8 cellular contexts compared by ENCODE assay signal in genomic region chr10:73771722-73772279, GRCh38. TPM values are rescaled to one million over a fixed set of nuclear protein-coding genes. Genes with fewer than 3 reads are reported as not detected.
DNase-seq lines count a peak whose midpoint lies in the region; ATAC-seq, FAIRE-seq and TF ChIP-seq lines count a peak whose summit lies in the region.

No MANE protein-coding gene starts in this region.

- BruUV-seq in HepG2 (replicated peaks; lab: Mats Ljungman, UMichigan) = TSS peak; percentile 62

- FAIRE-seq in HepG2 (lab: Jason Lieb, UNC) = no peak
- no peak for FAIRE-seq in GM12891 (lab: Jason Lieb, UNC)

- TF ChIP-seq POLR2A in HepG2 (IDR thresholded peaks at IDR 0.05; ENCODE audit: insufficient read depth in 1 of 2, low read depth in 2 of 2, low read length in 2 of 2) (no peak; a peak in 1 of 4 replicates), GM12891 (IDR thresholded peaks at IDR 0.05; ENCODE audit: low read depth, low read length) (no peak)

- WGBS in HepG2 (ENCODE audit: low lambda C conversion rate) = 68% methylated on average over 12 of the region's 17 CpGs

- DNase-seq in T-helper 1 cell = peak; percentile 63 to 84 (median 69)
- peak; percentile 91 for DNase-seq in cerebellum (ENCODE audit: low spot score)
- peak; percentile 27 for DNase-seq in HepG2 (ENCODE audit: low spot score)
- peak; percentile 75 for DNase-seq in stimulated activated CD4-positive, alpha-beta T cell treated with anti-CD3 and anti-CD28 coated beads, Interleukin-4, amount 100 ng/mL, for 24 hours
- no peak for DNase-seq in GM12891 (ENCODE audit: insufficient read length, low spot score)

- no peaks in the 10 kb centered on the region; a peak in 1 of 5 replicates for H3K27me3 ChIP-seq in HepG2 (ENCODE audit: control insufficient read depth in 1 of 2, insufficient read depth in 2 of 2, low read length in 2 of 2)

- peak overlapping the region; percentile 89 for H3K27ac ChIP-seq in C4-2B
- peak overlapping the region; percentile 77 for H3K27ac ChIP-seq in HepG2 (ENCODE audit: extremely low read length, insufficient read depth, low read length)

- intact Hi-C loops in HepG2 (cut with micrococcal nuclease; ENCODE audit: unreplicated experiment) = loop anchor here (5.0 kb wide), 1 partner anchor 106 kb away; no protein-coding TSS in a partner anchor

- no peak for TF ChIP-seq CTCF in C4-2B (conservative IDR thresholded peaks at IDR 0.05)
- no peak for TF ChIP-seq CTCF in HepG2 (CRISPR knock-in tag; IDR thresholded peaks at IDR 0.05)

- H3K9ac ChIP-seq in HepG2 (ENCODE audit: insufficient read depth, low read depth, low read length) = peak overlapping the region; percentile 80

- peaks cover 19 to 51% of the 10 kb centered on the region in 2 experiments for H3K36me3 ChIP-seq in HepG2 (replicated peaks in 1 of 2; ENCODE audit: control insufficient read depth in 1 of 2, insufficient read depth in 2 of 2, low read length in 2 of 2)

- TF ChIP-seq RAD21 in HepG2 (CRISPR knock-in tag; IDR thresholded peaks at IDR 0.05) = no peak

- CTCF ChIA-PET in HepG2 (lab: Yijun Ruan, JAX; ENCODE audit: low intra/inter-chr PET ratio, low total read pairs) = no interaction called here

- in situ Hi-C loops in HepG2 (cut with HindIII; ENCODE audit: extremely low pct_ligation_motif_present, low pct_unique_long_range_greater_than_20kb) = no loop called here

- H3K4me1 ChIP-seq in HepG2 (ENCODE audit: insufficient read depth, low read length) = peaks cover 22% of the 10 kb centered on the region

- peaks cover 36% of the 10 kb centered on the region for H3K79me2 ChIP-seq in HepG2 (ENCODE audit: insufficient read depth, low read length)

- peak; percentile 51 for ATAC-seq in GM19035 (IDR thresholded peaks at IDR 0.05; ENCODE audit: unreplicated experiment)
- peak; percentile 1 for ATAC-seq in HG03521 (IDR thresholded peaks at IDR 0.05; ENCODE audit: unreplicated experiment)
- ATAC-seq in HepG2 = peak; percentile 37

- H4K20me1 ChIP-seq in HepG2 (ENCODE audit: insufficient read depth, low read length) = peaks cover 7% of the 10 kb centered on the region; the same call in 1 of the 2 replicates

- peak overlapping the region; percentile 95 for H3K4me2 ChIP-seq in HepG2 (ENCODE audit: low read depth, low read length)

- no peaks in the 10 kb centered on the region for H3K9me3 ChIP-seq in HepG2 (ENCODE audit: low read length)

- POLR2A ChIA-PET in HepG2 (lab: Yijun Ruan, JAX) = interaction anchor here (0.9 to 3.3 kb wide), 6 partner anchors 10 to 68 kb away, joined by 3 to 31 read pairs (median 8); partner anchors contain the start of genes CHCHD1 and ZSWIM8

- no peak for TF ChIP-seq EP300 in HepG2 (IDR thresholded peaks at IDR 0.05; ENCODE audit: low read depth in 2 of 2, low read length in 2 of 2)
- no peak for TF ChIP-seq EP300 in HepG2 (CRISPR knock-in tag; IDR thresholded peaks at IDR 0.05; ENCODE audit: borderline replicate concordance)

- H3K4me3 ChIP-seq in HepG2 (replicated peaks in 1 of 3; ENCODE audit: insufficient read depth in 1 of 3, low read depth in 2 of 3, low read length in 3 of 3) = peak overlapping the region; percentile 68 to 84 (median 77)

- H2AFZ ChIP-seq in HepG2 (ENCODE audit: low read length) = no peak overlapping the region

RNA-seq across cellular contexts. Expression of gene CHCHD1, which starts 10.0 kb away (rescaled TPM):
- total RNA-seq in cerebellum (14.2 TPM), HepG2 (2016; rRNA removed; fragmentation: Illumina TruSeq; extraction: Trizol) (71.2 and 91.7 TPM in 2 replicates)
- 16.2 and 16.7 TPM in 2 replicates for total RNA-seq in HepG2 (2016; cell fraction: cytosol; rRNA removed; fragmentation: Illumina TruSeq; extraction: Trizol; ENCODE audit: low read depth)
- total RNA-seq in HepG2 (2016; cell fraction: insoluble cytoplasmic fraction; rRNA removed; fragmentation: Illumina TruSeq; extraction: Trizol) = 69.8 and 94.8 TPM in 2 replicates
- 32.5 and 34.2 TPM in 2 replicates for total RNA-seq in HepG2 (2016; cell fraction: membrane; rRNA removed; fragmentation: Illumina TruSeq; extraction: Trizol)
- total RNA-seq in HepG2 (2016; cell fraction: nucleus; rRNA removed; fragmentation: Illumina TruSeq; extraction: Trizol) = 30.4 and 32.6 TPM in 2 replicates
- polyA plus RNA-seq in HepG2 (2011; rRNA removed) = 30.6 and 36.9 TPM in 2 replicates
- polyA plus RNA-seq in HepG2 (2011; cell fraction: cytosol; rRNA removed) = 35.1 and 36.6 TPM in 2 replicates
- polyA plus RNA-seq in HepG2 (2011; cell fraction: nucleus; rRNA removed) = 8.8 and 9.9 TPM in 2 replicates
- polyA plus RNA-seq in HepG2 (2012) = 40.1 and 41.3 TPM in 2 replicates
- 16.6 and 17.9 TPM in 2 replicates for polyA plus RNA-seq in HepG2 (2016; cell fraction: cytosol; fragmentation: Illumina TruSeq; extraction: Trizol; ENCODE audit: low read depth)
- polyA plus RNA-seq in HepG2 (2016; cell fraction: insoluble cytoplasmic fraction; fragmentation: Illumina TruSeq; extraction: Trizol; ENCODE audit: low read depth) = 90.2 and 95.1 TPM in 2 replicates
- polyA plus RNA-seq in HepG2 (2016; cell fraction: membrane; fragmentation: Illumina TruSeq; extraction: Trizol; ENCODE audit: low read depth) = 27.2 and 27.4 TPM in 2 replicates
- polyA plus RNA-seq in HepG2 (2016; cell fraction: nucleus; fragmentation: Illumina TruSeq; extraction: Trizol; ENCODE audit: insufficient read depth, low read depth) = 45.9 and 52.1 TPM in 2 replicates
- 5.0 and 8.3 TPM in 2 replicates for polyA minus RNA-seq in HepG2 (2011; rRNA and poly(A)+ RNA removed; ENCODE audit: low replicate concordance)
- 5.5 TPM in 2 replicates for polyA minus RNA-seq in HepG2 (2011; cell fraction: cytosol; rRNA and poly(A)+ RNA removed)
- 7.7 and 9.1 TPM in 2 replicates for polyA minus RNA-seq in HepG2 (2011; cell fraction: nucleus; rRNA and poly(A)+ RNA removed)
- polyA plus RNA-seq in GM12891 (2012; ENCODE audit: low read depth, missing spikeins) = 79.1 TPM

RNA-seq across cellular contexts. Expression of gene ZSWIM8, which starts 13.6 kb away (rescaled TPM):
- total RNA-seq in cerebellum (43.0 TPM), HepG2 (2016; rRNA removed; fragmentation: Illumina TruSeq; extraction: Trizol) (21.0 and 39.9 TPM in 2 replicates)
- total RNA-seq in HepG2 (2016; cell fraction: cytosol; rRNA removed; fragmentation: Illumina TruSeq; extraction: Trizol; ENCODE audit: low read depth) = 5.7 and 8.2 TPM in 2 replicates
- total RNA-seq in HepG2 (2016; cell fraction: insoluble cytoplasmic fraction; rRNA removed; fragmentation: Illumina TruSeq; extraction: Trizol) = 13.7 and 36.6 TPM in 2 replicates
- total RNA-seq in HepG2 (2016; cell fraction: membrane; rRNA removed; fragmentation: Illumina TruSeq; extraction: Trizol) = 9.3 and 11.2 TPM in 2 replicates
- 35.4 and 47.5 TPM in 2 replicates for total RNA-seq in HepG2 (2016; cell fraction: nucleus; rRNA removed; fragmentation: Illumina TruSeq; extraction: Trizol)
- 98.2 and 142 TPM in 2 replicates for polyA plus RNA-seq in HepG2 (2011; rRNA removed)
- polyA plus RNA-seq in HepG2 (2011; cell fraction: cytosol; rRNA removed) = 41.1 and 57.3 TPM in 2 replicates
- 505 and 598 TPM in 2 replicates for polyA plus RNA-seq in HepG2 (2011; cell fraction: nucleus; rRNA removed)
- polyA plus RNA-seq in HepG2 (2012) = 43.3 and 58.7 TPM in 2 replicates
- 3.7 and 6.8 TPM in 2 replicates for polyA plus RNA-seq in HepG2 (2016; cell fraction: cytosol; fragmentation: Illumina TruSeq; extraction: Trizol; ENCODE audit: low read depth)
- 21.2 and 30.3 TPM in 2 replicates for polyA plus RNA-seq in HepG2 (2016; cell fraction: insoluble cytoplasmic fraction; fragmentation: Illumina TruSeq; extraction: Trizol; ENCODE audit: low read depth)
- 6.6 and 11.5 TPM in 2 replicates for polyA plus RNA-seq in HepG2 (2016; cell fraction: membrane; fragmentation: Illumina TruSeq; extraction: Trizol; ENCODE audit: low read depth)
- 118 and 128 TPM in 2 replicates for polyA plus RNA-seq in HepG2 (2016; cell fraction: nucleus; fragmentation: Illumina TruSeq; extraction: Trizol; ENCODE audit: insufficient read depth, low read depth)
- 83.5 and 181 TPM in 2 replicates for polyA minus RNA-seq in HepG2 (2011; rRNA and poly(A)+ RNA removed; ENCODE audit: low replicate concordance)
- polyA minus RNA-seq in HepG2 (2011; cell fraction: cytosol; rRNA and poly(A)+ RNA removed) = 31.5 and 36.5 TPM in 2 replicates
- polyA minus RNA-seq in HepG2 (2011; cell fraction: nucleus; rRNA and poly(A)+ RNA removed) = 64.2 and 73.5 TPM in 2 replicates
- 51.6 TPM for polyA plus RNA-seq in GM12891 (2012; ENCODE audit: low read depth, missing spikeins)

RNA-seq across cellular contexts. Expression of gene SEC24C, which starts 27.6 kb away (rescaled TPM):
- total RNA-seq in cerebellum (44.0 TPM), HepG2 (2016; rRNA removed; fragmentation: Illumina TruSeq; extraction: Trizol) (63.1 and 66.5 TPM in 2 replicates)
- total RNA-seq in HepG2 (2016; cell fraction: cytosol; rRNA removed; fragmentation: Illumina TruSeq; extraction: Trizol; ENCODE audit: low read depth) = 5.7 and 6.6 TPM in 2 replicates
- 57.3 and 62.0 TPM in 2 replicates for total RNA-seq in HepG2 (2016; cell fraction: insoluble cytoplasmic fraction; rRNA removed; fragmentation: Illumina TruSeq; extraction: Trizol)
- total RNA-seq in HepG2 (2016; cell fraction: membrane; rRNA removed; fragmentation: Illumina TruSeq; extraction: Trizol) = 19.5 and 20.7 TPM in 2 replicates
- total RNA-seq in HepG2 (2016; cell fraction: nucleus; rRNA removed; fragmentation: Illumina TruSeq; extraction: Trizol) = 36.4 and 38.8 TPM in 2 replicates
- polyA plus RNA-seq in HepG2 (2011; rRNA removed) = 66.4 and 74.3 TPM in 2 replicates
- 40.0 and 44.0 TPM in 2 replicates for polyA plus RNA-seq in HepG2 (2011; cell fraction: cytosol; rRNA removed)
- polyA plus RNA-seq in HepG2 (2011; cell fraction: nucleus; rRNA removed) = 134 and 139 TPM in 2 replicates
- 42.2 and 45.9 TPM in 2 replicates for polyA plus RNA-seq in HepG2 (2012)
- polyA plus RNA-seq in HepG2 (2016; cell fraction: cytosol; fragmentation: Illumina TruSeq; extraction: Trizol; ENCODE audit: low read depth) = 3.5 and 3.8 TPM in 2 replicates
- polyA plus RNA-seq in HepG2 (2016; cell fraction: insoluble cytoplasmic fraction; fragmentation: Illumina TruSeq; extraction: Trizol; ENCODE audit: low read depth) = 45.3 and 53.1 TPM in 2 replicates
- polyA plus RNA-seq in HepG2 (2016; cell fraction: membrane; fragmentation: Illumina TruSeq; extraction: Trizol; ENCODE audit: low read depth) = 8.7 and 10.2 TPM in 2 replicates
- 60.4 and 69.2 TPM in 2 replicates for polyA plus RNA-seq in HepG2 (2016; cell fraction: nucleus; fragmentation: Illumina TruSeq; extraction: Trizol; ENCODE audit: insufficient read depth, low read depth)
- 140 and 157 TPM in 2 replicates for polyA minus RNA-seq in HepG2 (2011; rRNA and poly(A)+ RNA removed; ENCODE audit: low replicate concordance)
- polyA minus RNA-seq in HepG2 (2011; cell fraction: cytosol; rRNA and poly(A)+ RNA removed) = 50.5 and 52.3 TPM in 2 replicates
- 40.4 and 42.8 TPM in 2 replicates for polyA minus RNA-seq in HepG2 (2011; cell fraction: nucleus; rRNA and poly(A)+ RNA removed)
- polyA plus RNA-seq in GM12891 (2012; ENCODE audit: low read depth, missing spikeins) = 61.0 TPM

RNA-seq across cellular contexts. Expression of gene NDST2, which starts 39.6 kb away (rescaled TPM):
- total RNA-seq in cerebellum = 19.1 TPM
- total RNA-seq in HepG2 (2016; rRNA removed; fragmentation: Illumina TruSeq; extraction: Trizol) = 5.6 and 10.7 TPM in 2 replicates
- 16.0 and 17.7 TPM in 2 replicates for total RNA-seq in HepG2 (2016; cell fraction: cytosol; rRNA removed; fragmentation: Illumina TruSeq; extraction: Trizol; ENCODE audit: low read depth)
- 5.8 and 12.0 TPM in 2 replicates for total RNA-seq in HepG2 (2016; cell fraction: insoluble cytoplasmic fraction; rRNA removed; fragmentation: Illumina TruSeq; extraction: Trizol)
- 14.8 and 15.7 TPM in 2 replicates for total RNA-seq in HepG2 (2016; cell fraction: membrane; rRNA removed; fragmentation: Illumina TruSeq; extraction: Trizol)
- total RNA-seq in HepG2 (2016; cell fraction: nucleus; rRNA removed; fragmentation: Illumina TruSeq; extraction: Trizol) = 12.9 and 13.7 TPM in 2 replicates
- 25.5 and 30.1 TPM in 2 replicates for polyA plus RNA-seq in HepG2 (2011; rRNA removed)
- 15.0 and 15.4 TPM in 2 replicates for polyA plus RNA-seq in HepG2 (2011; cell fraction: cytosol; rRNA removed)
- 56.8 and 69.5 TPM in 2 replicates for polyA plus RNA-seq in HepG2 (2011; cell fraction: nucleus; rRNA removed)
- polyA plus RNA-seq in HepG2 (2012) = 12.6 and 13.9 TPM in 2 replicates
- 16.0 and 16.1 TPM in 2 replicates for polyA plus RNA-seq in HepG2 (2016; cell fraction: cytosol; fragmentation: Illumina TruSeq; extraction: Trizol; ENCODE audit: low read depth)
- 6.2 and 6.4 TPM in 2 replicates for polyA plus RNA-seq in HepG2 (2016; cell fraction: insoluble cytoplasmic fraction; fragmentation: Illumina TruSeq; extraction: Trizol; ENCODE audit: low read depth)
- polyA plus RNA-seq in HepG2 (2016; cell fraction: membrane; fragmentation: Illumina TruSeq; extraction: Trizol; ENCODE audit: low read depth) = 9.1 and 12.0 TPM in 2 replicates
- 24.6 and 30.8 TPM in 2 replicates for polyA plus RNA-seq in HepG2 (2016; cell fraction: nucleus; fragmentation: Illumina TruSeq; extraction: Trizol; ENCODE audit: insufficient read depth, low read depth)
- polyA minus RNA-seq in HepG2 (2011; rRNA and poly(A)+ RNA removed; ENCODE audit: low replicate concordance) = 20.2 and 41.2 TPM in 2 replicates
- polyA minus RNA-seq in HepG2 (2011; cell fraction: cytosol; rRNA and poly(A)+ RNA removed) = 10.4 and 10.5 TPM in 2 replicates
- polyA minus RNA-seq in HepG2 (2011; cell fraction: nucleus; rRNA and poly(A)+ RNA removed) = 55.5 and 70.7 TPM in 2 replicates
- polyA plus RNA-seq in GM12891 (2012; ENCODE audit: low read depth, missing spikeins) = 14.8 TPM

Comparison
In these comparisons a context has a peak if more than half of its experiments do, and no peak if none do; other contexts are left out.
1. ATAC-seq: peak in every context shown above with its lines; median percentile 51 in GM19035; 37 in HepG2; 1 in HG03521.